In genomic region chr1:107536266-107536665, GRCh38 we compare ENCODE assay signal across 16 cellular contexts.
DNase-seq lines count a peak whose midpoint lies in the region; ATAC-seq and TF ChIP-seq lines count a peak whose summit lies in the region.
"Had no signal": no experiment of that assay in that cellular context is flagged by ENCODE, and none has a peak within 500 bp of the region (broad histone marks: within the 10 kb centered on the region; RNA-seq: fewer than 3 reads in every experiment).

No MANE protein-coding gene starts in this region.

- TF ChIP-seq POLR2A in transverse colon (IDR thresholded peaks at IDR 0.05) (no peak), upper lobe of left lung (IDR thresholded peaks at IDR 0.05) (no peak)

- no peaks in the 10 kb centered on the region for H3K36me3 Mint-ChIP-seq in endodermal cell (ENCODE audit: low read depth)
- H3K36me3 Mint-ChIP-seq: activated CD8-positive, alpha-beta memory T cell treated with anti-CD3 and anti-CD28 coated beads, Interleukin-2, amount 10 ng/mL, durations not matched to agents 7 days and 5 days; activated naive CD4-positive, alpha-beta T cell treated with anti-CD3 and anti-CD28 coated beads, Interleukin-2, amount 10 ng/mL, durations not matched to agents 7 days and 5 days had no signal

- no peaks in the 10 kb centered on the region for H3K27me3 Mint-ChIP-seq in endodermal cell (ENCODE audit: insufficient read depth)
- H3K27me3 Mint-ChIP-seq: activated B cell treated with CpG ODN at 0.5 μM for 24 hours had no signal

- no peaks in the 10 kb centered on the region for H4K20me1 ChIP-seq in OCI-LY3 (ENCODE audit: insufficient read depth, low read length)

- DNase-seq in NCI-H2029 treated with DMSO at 0.1 percent for 48 hours (lab: John Stamatoyannopoulos, UW), result peak; percentile 17
- DNase-seq in NCI-H2029 (lab: John Stamatoyannopoulos, UW), result no peak
- DNase-seq in transverse colon, result peak; percentile 83
- no peak for DNase-seq in endodermal cell
- no peak for DNase-seq in upper lobe of left lung
- no peak for DNase-seq in islet precursor cell
- DNase-seq: activated B cell treated with CpG ODN at 0.5 μM for 24 hours; activated CD8-positive, alpha-beta memory T cell treated with anti-CD3 and anti-CD28 coated beads, Interleukin-2, amount 10 ng/mL, durations not matched to agents 7 days and 5 days; activated naive CD4-positive, alpha-beta T cell treated with anti-CD3 and anti-CD28 coated beads, Interleukin-2, amount 10 ng/mL, durations not matched to agents 7 days and 5 days; central memory CD4-positive, alpha-beta T cell; hippocampal formation; left ventricle myocardium superior; NCI-H1436; substantia nigra had no signal

- H3K79me2 ChIP-seq in OCI-LY3 (ENCODE audit: low read length), result no peaks in the 10 kb centered on the region

- H3K4me2 ChIP-seq in OCI-LY3 (ENCODE audit: low read length), result peak overlapping the region; percentile 62

- H3K9me3 ChIP-seq in OCI-LY3 (ENCODE audit: insufficient read depth, low read length), result no peaks in the 10 kb centered on the region
- H3K9me3 ChIP-seq in esophagus (ENCODE audit: control insufficient read depth in 2 of 2, insufficient read depth in 1 of 2, low read depth in 1 of 2, low read length in 1 of 2), result no peaks in the 10 kb centered on the region
- H3K9me3 ChIP-seq in transverse colon, result no peaks in the 10 kb centered on the region
- no peaks in the 10 kb centered on the region for H3K9me3 ChIP-seq in endodermal cell (ENCODE audit: control insufficient read depth, low read length)
- H3K9me3 ChIP-seq in upper lobe of left lung, result no peaks in the 10 kb centered on the region

- no peak overlapping the region for H2AFZ ChIP-seq in OCI-LY3 (ENCODE audit: low read depth, low read length)

- intact Hi-C loops in transverse colon (cut with DNase I; ENCODE audit: low total_unique reads), result no loop called here

- peaks cover 20% of the 10 kb centered on the region for H3K4me1 ChIP-seq in OCI-LY3 (ENCODE audit: low read length)
- peaks cover 0 to 25% of the 10 kb centered on the region in 2 donors for H3K4me1 ChIP-seq in esophagus (ENCODE audit: control insufficient read depth in 2 of 2, insufficient read depth in 2 of 2, low read length in 1 of 2)
- H3K4me1 ChIP-seq in transverse colon, result peaks cover 11 to 28% (median 23%) of the 10 kb centered on the region in 4 donors
- H3K4me1 ChIP-seq in endodermal cell (ENCODE audit: control insufficient read depth, insufficient read depth, low read length), result no peaks in the 10 kb centered on the region
- no peaks in the 10 kb centered on the region for H3K4me1 ChIP-seq in upper lobe of left lung

- no peaks in the 10 kb centered on the region for H3K36me3 ChIP-seq in OCI-LY3 (replicated peaks; ENCODE audit: low read depth, low read length)
- no peaks in the 10 kb centered on the region for H3K36me3 ChIP-seq in esophagus (ENCODE audit: control insufficient read depth in 2 of 2, insufficient read depth in 2 of 2, low read length in 1 of 2)
- no peaks in the 10 kb centered on the region for H3K36me3 ChIP-seq in transverse colon
- H3K36me3 ChIP-seq in endodermal cell (ENCODE audit: control insufficient read depth, insufficient read depth, low read length), result no peaks in the 10 kb centered on the region
- no peaks in the 10 kb centered on the region for H3K36me3 ChIP-seq in upper lobe of left lung

- H3K27ac ChIP-seq in OCI-LY3 (ENCODE audit: low read length), result peak overlapping the region; percentile 34
- H3K27ac ChIP-seq in esophagus (ENCODE audit: low read depth in 2 of 2, low read length in 1 of 2), result peak overlapping the region; percentile 57 to 85
- peak overlapping the region; percentile 44 to 73 (median 56) for H3K27ac ChIP-seq in transverse colon
- no peak overlapping the region for H3K27ac ChIP-seq in endodermal cell (ENCODE audit: low read depth, low read length)
- H3K27ac ChIP-seq in upper lobe of left lung, result no peak overlapping the region

- no peaks in the 10 kb centered on the region for H3K27me3 ChIP-seq in OCI-LY3 (ENCODE audit: low read depth, low read length)
- no peaks in the 10 kb centered on the region for H3K27me3 ChIP-seq in esophagus (ENCODE audit: control insufficient read depth in 1 of 2, insufficient read depth in 2 of 2, low read length in 2 of 2)
- no peaks in the 10 kb centered on the region for H3K27me3 ChIP-seq in transverse colon
- H3K27me3 ChIP-seq in endodermal cell (ENCODE audit: control insufficient read depth, insufficient read depth, low read length, poor library complexity, severe bottlenecking), result no peaks in the 10 kb centered on the region
- no peaks in the 10 kb centered on the region for H3K27me3 ChIP-seq in upper lobe of left lung

- no peaks in the 10 kb centered on the region for H3K9me3 Mint-ChIP-seq in endodermal cell
- H3K9me3 Mint-ChIP-seq: activated B cell treated with CpG ODN at 0.5 μM for 24 hours; activated naive CD4-positive, alpha-beta T cell treated with anti-CD3 and anti-CD28 coated beads, Interleukin-2, amount 10 ng/mL, durations not matched to agents 7 days and 5 days had no signal

- H3K4me3 ChIP-seq in OCI-LY3 (ENCODE audit: low read length) (no peak overlapping the region), esophagus (ENCODE audit: low read depth in 1 of 2, low read length in 2 of 2) (no peak overlapping the region), transverse colon (no peak overlapping the region), endodermal cell (ENCODE audit: low read length) (no peak overlapping the region), upper lobe of left lung (no peak overlapping the region)

- in situ Hi-C loops in transverse colon (cut with MboI; ENCODE audit: low pct_ligation_motif_present in 1 of 4, low pct_unique_long_range_greater_than_20kb in 1 of 4, low sequenced_read_pairs in 3 of 4), result loop anchor here in 2 of 4 donors (10.0 to 25.0 kb wide), 2 partner anchors 201 to 209 kb away; no protein-coding TSS in a partner anchor

- no peak for ATAC-seq in upper lobe of left lung (ENCODE audit: low FRiP score in 2 of 2)
- ATAC-seq: activated CD8-positive, alpha-beta memory T cell treated with anti-CD3 and anti-CD28 coated beads, Interleukin-2, amount 10 ng/mL, durations not matched to agents 7 days and 5 days; left ventricle myocardium superior had no signal

- H3K4me1 Mint-ChIP-seq in endodermal cell, result peaks cover 19% of the 10 kb centered on the region
- H3K4me1 Mint-ChIP-seq: activated B cell treated with CpG ODN at 0.5 μM for 24 hours; activated CD8-positive, alpha-beta memory T cell treated with anti-CD3 and anti-CD28 coated beads, Interleukin-2, amount 10 ng/mL, durations not matched to agents 7 days and 5 days; activated naive CD4-positive, alpha-beta T cell treated with anti-CD3 and anti-CD28 coated beads, Interleukin-2, amount 10 ng/mL, durations not matched to agents 7 days and 5 days had no signal

- TF ChIP-seq EP300 in transverse colon (IDR thresholded peaks at IDR 0.05; ENCODE audit: low read depth), result no peak
- no peak for TF ChIP-seq EP300 in upper lobe of left lung (IDR thresholded peaks at IDR 0.05)

- H3K9ac ChIP-seq in OCI-LY3 (ENCODE audit: low read length), result no peak overlapping the region
- no peak overlapping the region for H3K9ac ChIP-seq in endodermal cell (ENCODE audit: extremely low read depth, low read length, poor library complexity, severe bottlenecking)

- no peak overlapping the region for H3K4me3 Mint-ChIP-seq in endodermal cell
- H3K4me3 Mint-ChIP-seq: activated B cell treated with CpG ODN at 0.5 μM for 24 hours; activated CD8-positive, alpha-beta memory T cell treated with anti-CD3 and anti-CD28 coated beads, Interleukin-2, amount 10 ng/mL, durations not matched to agents 7 days and 5 days; activated naive CD4-positive, alpha-beta T cell treated with anti-CD3 and anti-CD28 coated beads, Interleukin-2, amount 10 ng/mL, durations not matched to agents 7 days and 5 days had no signal

- WGBS in esophagus, 2 donors, result 24 to 37% methylated on average over 3 of the region's 3 CpGs
- WGBS in transverse colon (ENCODE audit: low coverage in 1 of 2), 2 donors, result 17 to 20% methylated on average over 1 to 3 of the region's 3 CpGs
- whole genome bisulfite sequencing in endodermal cell (ENCODE audit: insufficient coverage in 1 of 2, insufficient read length in 1 of 2), 2 experiments, result 83 to 90% methylated on average over 2 to 3 of the region's 3 CpGs
- WGBS in upper lobe of left lung, 2 donors, result 32 to 42% methylated on average over 3 of the region's 3 CpGs

- no peak overlapping the region for H3K27ac Mint-ChIP-seq in endodermal cell
- H3K27ac Mint-ChIP-seq: activated B cell treated with CpG ODN at 0.5 μM for 24 hours; activated CD8-positive, alpha-beta memory T cell treated with anti-CD3 and anti-CD28 coated beads, Interleukin-2, amount 10 ng/mL, durations not matched to agents 7 days and 5 days; activated naive CD4-positive, alpha-beta T cell treated with anti-CD3 and anti-CD28 coated beads, Interleukin-2, amount 10 ng/mL, durations not matched to agents 7 days and 5 days had no signal

- TF ChIP-seq CTCF in OCI-LY3 (IDR thresholded peaks at IDR 0.05; ENCODE audit: low read depth, low read length) (no peak), transverse colon (IDR thresholded peaks at IDR 0.05) (no peak), endodermal cell (conservative IDR thresholded peaks at IDR 0.05) (no peak), upper lobe of left lung (IDR thresholded peaks at IDR 0.05) (no peak)

Comparison
In these comparisons a context has a peak if more than half of its experiments do, and no peak if none do; other contexts are left out.
1. DNase-seq: peak in NCI-H2029 treated with DMSO at 0.1 percent for 48 hours (single experiment) and transverse colon (single experiment); none in NCI-H2029 (single experiment), endodermal cell (single experiment), upper lobe of left lung (0 of 2) and islet precursor cell (single experiment).
2. H3K27ac ChIP-seq: peak in OCI-LY3 (single experiment), esophagus (2 of 2) and transverse colon (4 of 4); none in endodermal cell (single experiment) and upper lobe of left lung (0 of 4).